ENCODE assay signal across 23 cellular contexts in the genomic region with DNA sequence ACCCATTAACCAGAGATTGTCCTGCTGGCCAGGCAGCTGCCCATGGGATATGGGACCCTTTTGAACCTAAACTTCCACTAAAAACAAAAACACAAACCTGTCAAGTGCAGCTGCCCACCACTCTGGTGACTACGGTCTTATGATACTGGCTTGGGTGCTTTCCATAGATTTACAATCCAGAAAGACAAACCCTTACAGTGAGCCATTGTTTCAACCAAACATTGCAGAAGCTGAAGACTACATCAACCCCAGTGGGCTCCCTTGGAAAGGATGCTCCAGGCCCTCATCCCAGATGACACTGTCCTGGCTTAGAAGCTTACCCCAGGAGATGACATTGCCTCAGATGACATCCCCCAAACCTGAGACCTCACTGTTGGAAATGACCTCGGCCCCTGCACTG. TPM values are rescaled to one million over a fixed set of nuclear protein-coding genes. Genes with fewer than 3 reads are reported as not detected.
"Had no signal": no experiment of that assay in that cellular context is flagged by ENCODE, and none has a peak within 500 bp of the region (broad histone marks: within the 10 kb centered on the region; RNA-seq: fewer than 3 reads in every experiment).

No MANE protein-coding gene starts in this region.

- H3K9me3 ChIP-seq: left ventricle myocardium inferior, lower lobe of right lung, psoas muscle, right atrium auricular region, sigmoid colon, stomach, suprapubic skin, tibial artery, upper lobe of left lung, uterus had no signal

- H3K27ac ChIP-seq: coronary artery, left ventricle myocardium inferior, lower lobe of right lung, parathyroid adenoma, psoas muscle, right atrium auricular region, sigmoid colon, stomach, suprapubic skin, tibial artery, upper lobe of left lung, uterus had no signal

- H3K79me2 ChIP-seq: parathyroid adenoma had no signal

- H3K36me3 ChIP-seq: left ventricle myocardium inferior, lower lobe of right lung, right atrium auricular region, sigmoid colon, stomach, suprapubic skin, tibial artery, upper lobe of left lung, uterus had no signal

- H2AFZ ChIP-seq: parathyroid adenoma had no signal

- H3K27me3 ChIP-seq: right atrium auricular region, sigmoid colon, stomach, suprapubic skin, tibial artery, upper lobe of left lung, uterus had no signal

- H3K4me3 ChIP-seq: coronary artery, left ventricle myocardium inferior, lower lobe of right lung, psoas muscle, right atrium auricular region, sigmoid colon, skin epidermis, stomach, suprapubic skin, tibial artery, upper lobe of left lung, uterus had no signal

- H3K4me1 ChIP-seq: lower lobe of right lung, parathyroid adenoma, psoas muscle had no signal

- DNase-seq: effector memory CD4-positive, alpha-beta T cell; glutamatergic neuron; left cardiac atrium; left ventricle myocardium inferior; lower lobe of right lung; mesenchymal stem cell; naive B cell; occipital lobe; psoas muscle; sigmoid colon; stimulated activated CD4-positive, alpha-beta T cell treated with anti-CD3 and anti-CD28 coated beads, Interleukin-2, amount 100 ng/mL, for 24 hours; stimulated activated CD4-positive, alpha-beta T cell treated with anti-CD3 and anti-CD28 coated beads, Interleukin-4, amount 100 ng/mL, for 4 hours; stimulated activated naive B cell treated with anti-CD40 and anti-IgM and Interleukin-4, amounts not matched to agents 10 μg/mL and 1 μg/mL and 100 μg/mL, for 72 hours; stomach; upper lobe of left lung had no signal

RNA-seq across cellular contexts. Expression of gene WNT11, which starts 56.9 kb away (rescaled TPM):
- polyA plus RNA-seq: keratinocyte had no signal
